9 cellular contexts compared by ENCODE assay signal in the genomic region with DNA sequence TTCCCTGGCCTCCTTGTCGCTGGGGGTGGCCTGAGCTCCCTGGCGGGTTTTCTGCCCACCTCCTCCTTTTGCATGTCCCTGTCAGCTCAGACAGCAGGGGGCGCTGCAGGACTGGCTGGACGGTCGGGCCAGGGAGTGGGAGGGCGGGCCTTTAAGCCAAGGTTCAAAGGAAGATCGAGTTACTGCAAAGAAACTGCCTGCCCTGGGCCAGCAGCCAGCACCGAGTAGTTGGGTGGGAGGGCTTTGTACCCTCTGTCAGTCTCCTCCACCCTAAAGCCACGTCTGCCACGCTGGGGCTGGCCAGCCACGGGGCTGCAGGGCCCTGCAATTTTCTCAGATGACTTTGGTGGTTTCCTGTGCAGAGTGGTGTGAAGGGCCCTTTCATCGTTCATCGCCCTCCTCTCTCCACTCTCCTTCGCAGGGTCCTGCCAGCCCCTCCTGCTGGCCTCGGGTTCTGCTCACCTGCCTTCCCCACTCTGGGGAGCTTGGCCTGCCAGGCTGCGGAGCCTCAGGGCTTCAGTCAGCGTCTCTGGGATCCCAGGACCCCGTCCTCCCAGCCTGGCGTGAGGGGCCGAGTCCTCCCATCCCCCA. TPM values are rescaled to one million over a fixed set of nuclear protein-coding genes. Genes with fewer than 3 reads are reported as not detected.
DNase-seq lines count a peak whose midpoint lies in the region; ATAC-seq and TF ChIP-seq lines count a peak whose summit lies in the region.
"Had no signal": no experiment of that assay in that cellular context is flagged by ENCODE, and none has a peak within 500 bp of the region (broad histone marks: within the 10 kb centered on the region; RNA-seq: fewer than 3 reads in every experiment).

No MANE protein-coding gene starts in this region.

- H3K27me3 Mint-ChIP-seq in endothelial cell (ENCODE audit: unreplicated experiment): peaks cover 1% of the 10 kb centered on the region

- peak; percentile 96 for TF ChIP-seq CTCF in endothelial cell (IDR thresholded peaks at IDR 0.05; ENCODE audit: unreplicated experiment)

- no peak for ATAC-seq in HG03039 (IDR thresholded peaks at IDR 0.05; ENCODE audit: unreplicated experiment)

- H3K4me3 Mint-ChIP-seq in endothelial cell (ENCODE audit: unreplicated experiment): no peak overlapping the region

- no peaks in the 10 kb centered on the region for H3K36me3 Mint-ChIP-seq in endothelial cell (ENCODE audit: low read depth, unreplicated experiment)

- DNase-seq in GM03348 (ENCODE audit: low spot score): peak; percentile 92
- peak; percentile 59 for DNase-seq in HT1080 (ENCODE audit: low read depth)
- DNase-seq in NK-92 treated with Interleukin-12 subunit alpha and Interleukin-12 subunit beta, amount 100 ng/mL, for 24 hours (lab: John Stamatoyannopoulos, UW): peak; percentile 71
- peak; percentile 75 for DNase-seq in activated CD8-positive, alpha-beta memory T cell treated with anti-CD3 and anti-CD28 coated beads, Interleukin-2, amount 50 U/mL, for 1 hour (ENCODE audit: extremely low read depth)
- DNase-seq in endothelial cell (ENCODE audit: low spot score): peak; percentile 99
- DNase-seq in midbrain (lab: John Stamatoyannopoulos, UW): peak; percentile 85
- DNase-seq in stimulated activated CD8-positive, alpha-beta memory T cell treated with anti-CD3 and anti-CD28 coated beads, Interleukin-15, amount 100 ng/mL, for 1 hour (ENCODE audit: low read depth): peak; percentile 92

- H3K9me3 Mint-ChIP-seq in endothelial cell (ENCODE audit: unreplicated experiment): no peaks in the 10 kb centered on the region

- peaks cover 4% of the 10 kb centered on the region for H3K4me1 Mint-ChIP-seq in endothelial cell (ENCODE audit: unreplicated experiment)

- no peak overlapping the region for H3K27ac Mint-ChIP-seq in endothelial cell (ENCODE audit: unreplicated experiment)

RNA-seq across cellular contexts. Expression of a gene that starts 12.3 kb away (rescaled TPM):
- not detected in 2 replicates for total RNA-seq in HT1080 (2014; rRNA removed; shearing (Covaris generic))
- polyA plus RNA-seq in HT1080 (2015; cell fraction: cytosol; rRNA removed): not detected in 2 replicates
- polyA plus RNA-seq in HT1080 (2015; cell fraction: nucleus; rRNA removed): not detected in 2 replicates
- 0.18 TPM for total RNA-seq in endothelial cell (ENCODE audit: unreplicated experiment)
- total RNA-seq: mononuclear cell had no signal

RNA-seq across cellular contexts. Expression of a gene that starts 17.9 kb away (rescaled TPM):
- total RNA-seq in HT1080 (2014; rRNA removed; shearing (Covaris generic)): not detected in 2 replicates
- polyA plus RNA-seq in HT1080 (2015; cell fraction: cytosol; rRNA removed): not detected in 2 replicates
- polyA plus RNA-seq in HT1080 (2015; cell fraction: nucleus; rRNA removed): 0.16 TPM in 1 of 2 replicates, not detected in the other
- 2.7 TPM for total RNA-seq in endothelial cell (ENCODE audit: unreplicated experiment)
- total RNA-seq: mononuclear cell had no signal

RNA-seq across cellular contexts. Expression of a gene that starts 52.3 kb away (rescaled TPM):
- not detected in 2 replicates for total RNA-seq in HT1080 (2014; rRNA removed; shearing (Covaris generic))
- polyA plus RNA-seq in HT1080 (2015; cell fraction: cytosol; rRNA removed): 0.05 and 0.07 TPM in 2 replicates
- polyA plus RNA-seq in HT1080 (2015; cell fraction: nucleus; rRNA removed): 0.10 TPM in 1 of 2 replicates, not detected in the other
- 24.7 TPM for total RNA-seq in endothelial cell (ENCODE audit: unreplicated experiment)

RNA-seq across cellular contexts. Expression of a gene that starts 53.6 kb away (rescaled TPM):
- not detected in 2 replicates for total RNA-seq in HT1080 (2014; rRNA removed; shearing (Covaris generic))
- polyA plus RNA-seq in HT1080 (2015; cell fraction: cytosol; rRNA removed): not detected in 2 replicates
- polyA plus RNA-seq in HT1080 (2015; cell fraction: nucleus; rRNA removed): not detected in 2 replicates
- total RNA-seq in endothelial cell (ENCODE audit: unreplicated experiment): 48.1 TPM

Comparison
In these comparisons a context has a peak if more than half of its experiments do, and no peak if none do; other contexts are left out.
1. RNA of a gene that starts 52.3 kb away (total RNA-seq): 24.7 TPM in endothelial cell (single experiment); not detected in HT1080; every median in the first group is over 10 times any median in the second.
2. Peak in every context shown above with its lines, with median percentiles within 50 percentile points of each other: DNase-seq.